ENCODE assay signal across 1 cellular context in genomic region chr17:6699997-6700947, GRCh38.
TF ChIP-seq lines count a peak whose summit lies in the region.

No MANE protein-coding gene starts in this region.

TF ChIP-seq in HepG2, 621 proteins besides CTCF, POLR2A, EP300 and RAD21 (continued from another document and continues in another):
- no peak for TF ChIP-seq FOXO4 (CRISPR knock-in tag; conservative IDR thresholded peaks at IDR 0.05)
- TF ChIP-seq NR2F6 (IDR thresholded peaks at IDR 0.05) = peak; percentile 99
- TF ChIP-seq NR2F6 (CRISPR knock-in tag; IDR thresholded peaks at IDR 0.05) = peak; percentile 99
- no peak for TF ChIP-seq PLSCR1 (CRISPR knock-in tag; IDR thresholded peaks at IDR 0.05; ENCODE audit: borderline replicate concordance)
- peak; percentile 100 for TF ChIP-seq RARA (CRISPR knock-in tag; IDR thresholded peaks at IDR 0.05)
- TF ChIP-seq ZSCAN20 (CRISPR knock-in tag; IDR thresholded peaks at IDR 0.05; ENCODE audit: borderline replicate concordance) = no peak
- no peak for TF ChIP-seq ZNF329 (CRISPR knock-in tag; IDR thresholded peaks at IDR 0.05; ENCODE audit: low read depth)
- TF ChIP-seq ZNF547 (CRISPR knock-in tag; IDR thresholded peaks at IDR 0.05) = no peak; the same call in 1 of the 2 replicates
- no peak for TF ChIP-seq ZNF597 (CRISPR knock-in tag; IDR thresholded peaks at IDR 0.05)
- TF ChIP-seq ZBTB14 (CRISPR knock-in tag; IDR thresholded peaks at IDR 0.05) = no peak
- TF ChIP-seq ZFP36L1 (CRISPR knock-in tag; IDR thresholded peaks at IDR 0.05) = peak; percentile 52; the same call in 1 of the 2 replicates
- TF ChIP-seq FOXA3 (CRISPR knock-in tag; IDR thresholded peaks at IDR 0.05) = peak; percentile 92
- peak; percentile 98 for TF ChIP-seq PHF21A (CRISPR knock-in tag; IDR thresholded peaks at IDR 0.05)
- TF ChIP-seq KLF11 (CRISPR knock-in tag; IDR thresholded peaks at IDR 0.05) = peak; percentile 80; the same call in 1 of the 2 replicates
- TF ChIP-seq SMYD3 (CRISPR knock-in tag; IDR thresholded peaks at IDR 0.05) = peak; percentile 81
- TF ChIP-seq PHB2 (IDR thresholded peaks at IDR 0.05; ENCODE audit: partially characterized antibody) = no peak
- TF ChIP-seq ZFP90 (CRISPR knock-in tag; IDR thresholded peaks at IDR 0.05; ENCODE audit: borderline replicate concordance) = peak; percentile 49; the same call in 1 of the 2 replicates
- peak; percentile 95 for TF ChIP-seq ZGPAT (CRISPR knock-in tag; IDR thresholded peaks at IDR 0.05)
- no peak; the same call in 1 of the 2 replicates for TF ChIP-seq TOE1 (CRISPR knock-in tag; IDR thresholded peaks at IDR 0.05)
- TF ChIP-seq ZFP37 (CRISPR knock-in tag; IDR thresholded peaks at IDR 0.05; ENCODE audit: borderline replicate concordance) = peak; percentile 66; the same call in 1 of the 2 replicates
- TF ChIP-seq NFE2 (CRISPR knock-in tag; IDR thresholded peaks at IDR 0.05) = no peak
- no peak for TF ChIP-seq ZFP62 (CRISPR knock-in tag; IDR thresholded peaks at IDR 0.05)
- TF ChIP-seq SNRNP70 (IDR thresholded peaks at IDR 0.05; ENCODE audit: low read depth, low read length) = no peak
- peak; percentile 98 for TF ChIP-seq MED8 (CRISPR knock-in tag; IDR thresholded peaks at IDR 0.05; ENCODE audit: insufficient replicate concordance)
- TF ChIP-seq ZNF781 (CRISPR knock-in tag; IDR thresholded peaks at IDR 0.05; ENCODE audit: borderline replicate concordance, not compliant biosample characterization) = no peak
- peak; percentile 91 for TF ChIP-seq ZBTB3 (CRISPR knock-in tag; IDR thresholded peaks at IDR 0.05; ENCODE audit: borderline replicate concordance, low read depth)
- TF ChIP-seq ZIK1 (CRISPR knock-in tag; IDR thresholded peaks at IDR 0.05; ENCODE audit: borderline replicate concordance, low read depth) = no peak
- TF ChIP-seq ZMYM3 (CRISPR knock-in tag; IDR thresholded peaks at IDR 0.05) = peak; percentile 54; the same call in 1 of the 2 replicates
- TF ChIP-seq MAFG (CRISPR knock-in tag; IDR thresholded peaks at IDR 0.05) = no peak
- peak; percentile 81 for TF ChIP-seq FOSL2 (CRISPR knock-in tag; IDR thresholded peaks at IDR 0.05)
- TF ChIP-seq DR1 (CRISPR knock-in tag; IDR thresholded peaks at IDR 0.05) = no peak
- TF ChIP-seq HNF4A (CRISPR knock-in tag; IDR thresholded peaks at IDR 0.05) = peak; percentile 100
- no peak for TF ChIP-seq REL (CRISPR knock-in tag; conservative IDR thresholded peaks at IDR 0.05)
- TF ChIP-seq RFXANK (CRISPR knock-in tag; IDR thresholded peaks at IDR 0.05) = no peak
- no peak for TF ChIP-seq CBFB (CRISPR knock-in tag; IDR thresholded peaks at IDR 0.05)
- TF ChIP-seq, protein P1, sequence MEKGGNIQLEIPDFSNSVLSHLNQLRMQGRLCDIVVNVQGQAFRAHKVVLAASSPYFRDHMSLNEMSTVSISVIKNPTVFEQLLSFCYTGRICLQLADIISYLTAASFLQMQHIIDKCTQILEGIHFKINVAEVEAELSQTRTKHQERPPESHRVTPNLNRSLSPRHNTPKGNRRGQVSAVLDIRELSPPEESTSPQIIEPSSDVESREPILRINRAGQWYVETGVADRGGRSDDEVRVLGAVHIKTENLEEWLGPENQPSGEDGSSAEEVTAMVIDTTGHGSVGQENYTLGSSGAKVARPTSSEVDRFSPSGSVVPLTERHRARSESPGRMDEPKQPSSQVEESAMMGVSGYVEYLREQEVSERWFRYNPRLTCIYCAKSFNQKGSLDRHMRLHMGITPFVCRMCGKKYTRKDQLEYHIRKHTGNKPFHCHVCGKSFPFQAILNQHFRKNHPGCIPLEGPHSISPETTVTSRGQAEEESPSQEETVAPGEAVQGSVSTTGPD (CRISPR knock-in tag; IDR thresholded peaks at IDR 0.05) = peak; percentile 91
- TF ChIP-seq SMAD3 (CRISPR knock-in tag; IDR thresholded peaks at IDR 0.05) = peak; percentile 80
- TF ChIP-seq ARNT2 (CRISPR knock-in tag; IDR thresholded peaks at IDR 0.05; ENCODE audit: low read depth) = 0 out of 2 replicates have a peak, but pooled peaks have one; percentile 60
- no peak for TF ChIP-seq ZNF75D (CRISPR knock-in tag; IDR thresholded peaks at IDR 0.05; ENCODE audit: borderline replicate concordance)
- peak; percentile 55 for TF ChIP-seq ZNF350 (CRISPR knock-in tag; IDR thresholded peaks at IDR 0.05; ENCODE audit: borderline replicate concordance, low read depth)
- 0 out of 2 replicates have a peak, but pooled peaks have one; percentile 50 for TF ChIP-seq ZMAT3 (CRISPR knock-in tag; conservative IDR thresholded peaks at IDR 0.05)
- TF ChIP-seq, protein P2, sequence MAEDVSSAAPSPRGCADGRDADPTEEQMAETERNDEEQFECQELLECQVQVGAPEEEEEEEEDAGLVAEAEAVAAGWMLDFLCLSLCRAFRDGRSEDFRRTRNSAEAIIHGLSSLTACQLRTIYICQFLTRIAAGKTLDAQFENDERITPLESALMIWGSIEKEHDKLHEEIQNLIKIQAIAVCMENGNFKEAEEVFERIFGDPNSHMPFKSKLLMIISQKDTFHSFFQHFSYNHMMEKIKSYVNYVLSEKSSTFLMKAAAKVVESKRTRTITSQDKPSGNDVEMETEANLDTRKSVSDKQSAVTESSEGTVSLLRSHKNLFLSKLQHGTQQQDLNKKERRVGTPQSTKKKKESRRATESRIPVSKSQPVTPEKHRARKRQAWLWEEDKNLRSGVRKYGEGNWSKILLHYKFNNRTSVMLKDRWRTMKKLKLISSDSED (CRISPR knock-in tag; IDR thresholded peaks at IDR 0.05) = no peak
- peak; percentile 3; the same call in 1 of the 2 replicates for TF ChIP-seq ZHX2 (IDR thresholded peaks at IDR 0.05; ENCODE audit: low read depth)
- TF ChIP-seq ZHX2 (CRISPR knock-in tag; IDR thresholded peaks at IDR 0.05; ENCODE audit: borderline replicate concordance) = no peak
- no peak for TF ChIP-seq ZKSCAN5 (CRISPR knock-in tag; IDR thresholded peaks at IDR 0.05)
- no peak for TF ChIP-seq ZNF773 (CRISPR knock-in tag; IDR thresholded peaks at IDR 0.05; ENCODE audit: borderline replicate concordance)
- TF ChIP-seq, protein P3, sequence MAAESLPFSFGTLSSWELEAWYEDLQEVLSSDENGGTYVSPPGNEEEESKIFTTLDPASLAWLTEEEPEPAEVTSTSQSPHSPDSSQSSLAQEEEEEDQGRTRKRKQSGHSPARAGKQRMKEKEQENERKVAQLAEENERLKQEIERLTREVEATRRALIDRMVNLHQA (CRISPR knock-in tag; IDR thresholded peaks at IDR 0.05) = no peak
- peak; percentile 20; the same call in 1 of the 2 replicates for TF ChIP-seq DMAP1 (CRISPR knock-in tag; IDR thresholded peaks at IDR 0.05)
- 0 out of 2 replicates have a peak, but pooled peaks have one; percentile 32 for TF ChIP-seq RNF2 (conservative IDR thresholded peaks at IDR 0.05; ENCODE audit: low read depth)
- TF ChIP-seq RNF219 (CRISPR knock-in tag; IDR thresholded peaks at IDR 0.05) = peak; percentile 83; the same call in 1 of the 2 replicates
- TF ChIP-seq HDAC6 (IDR thresholded peaks at IDR 0.05; ENCODE audit: low read depth, low read length) = no peak
- no peak; the same call in 1 of the 2 replicates for TF ChIP-seq ZNF558 (CRISPR knock-in tag; IDR thresholded peaks at IDR 0.05; ENCODE audit: borderline replicate concordance)
- TF ChIP-seq ZNF567 (CRISPR knock-in tag; IDR thresholded peaks at IDR 0.05; ENCODE audit: borderline replicate concordance) = no peak
- peak; percentile 71 for TF ChIP-seq NKX3-1 (CRISPR knock-in tag; IDR thresholded peaks at IDR 0.05)
